In the genomic region with DNA sequence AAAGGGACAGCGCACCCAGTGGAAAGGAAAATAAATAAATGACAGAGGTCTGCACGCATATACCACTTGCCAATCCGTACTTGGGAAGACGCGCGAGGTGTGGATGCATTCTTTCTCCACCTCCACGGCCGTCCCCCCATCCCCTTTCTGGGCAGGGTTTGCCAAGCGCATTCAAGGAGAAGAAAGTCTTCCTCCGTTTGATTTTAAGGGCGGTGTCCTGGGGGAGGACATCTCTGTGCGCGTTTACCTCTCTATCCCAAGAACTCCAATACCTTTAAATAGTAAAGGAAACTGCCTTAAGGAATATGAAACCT, we compare ENCODE assay signal across 9 cellular contexts. TPM values are rescaled to one million over a fixed set of nuclear protein-coding genes. Genes with fewer than 3 reads are reported as not detected.
DNase-seq lines count a peak whose midpoint lies in the region; ATAC-seq and TF ChIP-seq lines count a peak whose summit lies in the region.
"Had no signal": no experiment of that assay in that cellular context is flagged by ENCODE, and none has a peak within 500 bp of the region (broad histone marks: within the 10 kb centered on the region; RNA-seq: fewer than 3 reads in every experiment).

No MANE protein-coding gene starts in this region.

- H3K4me3 ChIP-seq in lower lobe of right lung, result peak overlapping the region; percentile 74
- H3K4me3 ChIP-seq in transverse colon, result peak overlapping the region; percentile 56 to 87 (median 80)

- in situ Hi-C loops in transverse colon (cut with MboI; ENCODE audit: low pct_ligation_motif_present in 1 of 4, low pct_unique_long_range_greater_than_20kb in 1 of 4, low sequenced_read_pairs in 3 of 4), result no loop called here

- H3K27ac Mint-ChIP-seq in activated naive CD4-positive, alpha-beta T cell treated with anti-CD3 and anti-CD28 coated beads, Interleukin-2, amount 50 U/mL, for 24 hours, result no peak overlapping the region
- peak overlapping the region; percentile 89 to 98 (median 97) for H3K27ac Mint-ChIP-seq in brain

- DNase-seq in activated naive CD4-positive, alpha-beta T cell treated with anti-CD3 and anti-CD28 coated beads, Interleukin-2, amount 50 U/mL, for 16 hours, result no peak
- DNase-seq in lower lobe of right lung, result no peak
- no peak for DNase-seq in transverse colon
- no peak for DNase-seq in stimulated activated CD4-positive, alpha-beta T cell treated with anti-CD3 and anti-CD28 coated beads, Interleukin-12 subunit alpha, Interleukin-12 subunit beta, amount 100 ng/mL, for 4 hours
- no peak for DNase-seq in DMS 273 treated with DMSO at 0.1 percent for 48 hours (lab: John Stamatoyannopoulos, UW)
- DNase-seq: Karpas-422 had no signal

- H3K36me3 ChIP-seq in lower lobe of right lung (no peaks in the 10 kb centered on the region), transverse colon (no peaks in the 10 kb centered on the region)

- intact Hi-C loops in lower lobe of right lung (cut with DNase I), result no loop called here
- intact Hi-C loops in transverse colon (cut with DNase I; ENCODE audit: low total_unique reads), result no loop called here

- 0 to 3% methylated on average over 6 to 13 of the region's 13 CpGs for WGBS in transverse colon (ENCODE audit: low coverage in 1 of 2), 2 donors

- no peak for TF ChIP-seq POLR2A in transverse colon (IDR thresholded peaks at IDR 0.05)

- peak overlapping the region; percentile 89 for H3K4me3 Mint-ChIP-seq in activated naive CD4-positive, alpha-beta T cell treated with anti-CD3 and anti-CD28 coated beads, Interleukin-2, amount 50 U/mL, for 24 hours
- peak overlapping the region; percentile 88 to 99 (median 96) for H3K4me3 Mint-ChIP-seq in brain

- peaks cover 22% of the 10 kb centered on the region for H3K4me1 ChIP-seq in lower lobe of right lung
- H3K4me1 ChIP-seq in transverse colon, result peaks cover 0 to 28% (median 9%) of the 10 kb centered on the region in 4 donors

- TF ChIP-seq CTCF in brain (conservative IDR thresholded peaks at IDR 0.05), result no peak
- peak; percentile 7 for TF ChIP-seq CTCF in lower lobe of right lung (IDR thresholded peaks at IDR 0.05)
- TF ChIP-seq CTCF in transverse colon (IDR thresholded peaks at IDR 0.05), result peak in 2 of 5 experiments; percentile 8 to 24

- TF ChIP-seq EP300 in transverse colon (IDR thresholded peaks at IDR 0.05; ENCODE audit: low read depth), result no peak

- H3K36me3 Mint-ChIP-seq in activated naive CD4-positive, alpha-beta T cell treated with anti-CD3 and anti-CD28 coated beads, Interleukin-2, amount 50 U/mL, for 24 hours, result no peaks in the 10 kb centered on the region
- no peaks in the 10 kb centered on the region for H3K36me3 Mint-ChIP-seq in brain

- no peaks in the 10 kb centered on the region for H3K9me3 Mint-ChIP-seq in activated naive CD4-positive, alpha-beta T cell treated with anti-CD3 and anti-CD28 coated beads, Interleukin-2, amount 50 U/mL, for 24 hours
- H3K9me3 Mint-ChIP-seq in brain, result no peaks in the 10 kb centered on the region

- H3K27me3 ChIP-seq in lower lobe of right lung (ENCODE audit: low read depth), result peaks cover 4% of the 10 kb centered on the region
- peaks cover 13% of the 10 kb centered on the region for H3K27me3 ChIP-seq in transverse colon

- H3K27ac ChIP-seq in lower lobe of right lung, result peak overlapping the region; percentile 90
- peak overlapping the region; percentile 90 to 94 (median 92) for H3K27ac ChIP-seq in transverse colon

- H3K9me3 ChIP-seq in lower lobe of right lung (no peaks in the 10 kb centered on the region), transverse colon (no peaks in the 10 kb centered on the region)

- no peak for ATAC-seq in lower lobe of right lung
- ATAC-seq in HG03571 (IDR thresholded peaks at IDR 0.05; ENCODE audit: unreplicated experiment), result no peak

- peaks cover 29% of the 10 kb centered on the region for H3K4me1 Mint-ChIP-seq in activated naive CD4-positive, alpha-beta T cell treated with anti-CD3 and anti-CD28 coated beads, Interleukin-2, amount 50 U/mL, for 24 hours
- peaks cover 50% of the 10 kb centered on the region for H3K4me1 Mint-ChIP-seq in brain

- peaks cover 29% of the 10 kb centered on the region for H3K27me3 Mint-ChIP-seq in activated naive CD4-positive, alpha-beta T cell treated with anti-CD3 and anti-CD28 coated beads, Interleukin-2, amount 50 U/mL, for 24 hours
- peaks cover 16% of the 10 kb centered on the region for H3K27me3 Mint-ChIP-seq in brain

RNA-seq across cellular contexts. Expression of gene MB21D2, which starts 0.6 kb away (rescaled TPM):
- polyA plus RNA-seq in brain (ENCODE audit: insufficient read depth, low read depth, low replicate concordance), result 12.2 TPM
- total RNA-seq in lower lobe of right lung, result 5.0 TPM
- 1 to 10 TPM; 1.5 to 8.4 (median 4.2) TPM for total RNA-seq in transverse colon
